11 cellular contexts compared by ENCODE assay signal in genomic region chr7:129877146-129877792, GRCh38.
DNase-seq lines count a peak whose midpoint lies in the region; ATAC-seq and TF ChIP-seq lines count a peak whose summit lies in the region.
"Had no signal": no experiment of that assay in that cellular context is flagged by ENCODE, and none has a peak within 500 bp of the region (broad histone marks: within the 10 kb centered on the region; RNA-seq: fewer than 3 reads in every experiment).

No MANE protein-coding gene starts in this region.

- DNase-seq in NOMO-1 treated with DMSO at 0.1 percent for 48 hours (lab: John Stamatoyannopoulos, UW; ENCODE audit: unreplicated experiment) (peak; percentile 21), NOMO-1 treated with dmso at 0.1 percent for 144 hours (lab: John Stamatoyannopoulos, UW; ENCODE audit: unreplicated experiment) (no peak), stomach (no peak), dedifferentiated amniotic fluid mesenchymal stem cell (ENCODE audit: extremely low spot score) (no peak), HEK293T (ENCODE audit: extremely low spot score) (no peak), DMS79 (lab: John Stamatoyannopoulos, UW) (no peak)
- DNase-seq: 8988T, Kasumi-1 had no signal

- H3K27me3 ChIP-seq in gastroesophageal sphincter (no peaks in the 10 kb centered on the region), stomach (no peaks in the 10 kb centered on the region)

- H3K36me3 Mint-ChIP-seq in activated T-helper 17 cell treated with anti-CD3 and anti-CD28 coated beads, Interleukin-2, amount 50 U/mL, for 72 hours (ENCODE audit: low read depth) = peaks cover 40% of the 10 kb centered on the region

- peak overlapping the region; percentile 14 for H3K27ac Mint-ChIP-seq in activated T-helper 17 cell treated with anti-CD3 and anti-CD28 coated beads, Interleukin-2, amount 50 U/mL, for 72 hours

- no peaks in the 10 kb centered on the region for H3K9me3 ChIP-seq in gastroesophageal sphincter
- no peaks in the 10 kb centered on the region for H3K9me3 ChIP-seq in stomach

- intact Hi-C loops in stomach (cut with DNase I; ENCODE audit: low total_unique reads) = no loop called here

- H3K4me1 ChIP-seq in gastroesophageal sphincter (peaks cover 25 to 51% (median 25%) of the 10 kb centered on the region in 3 donors), stomach (peaks cover 11 to 62% (median 38%) of the 10 kb centered on the region in 4 donors)

- no peaks in the 10 kb centered on the region for H3K27me3 Mint-ChIP-seq in activated T-helper 17 cell treated with anti-CD3 and anti-CD28 coated beads, Interleukin-2, amount 50 U/mL, for 72 hours

- TF ChIP-seq EP300 in gastroesophageal sphincter (IDR thresholded peaks at IDR 0.05) = no peak
- no peak for TF ChIP-seq EP300 in stomach (IDR thresholded peaks at IDR 0.05)

- POLR2A ChIA-PET in HEK293T (lab: Yijun Ruan, JAX) = no interaction called here

- H3K4me3 ChIP-seq in gastroesophageal sphincter = no peak overlapping the region
- H3K4me3 ChIP-seq in stomach = no peak overlapping the region
- H3K4me3 ChIP-seq: smooth muscle cell had no signal

- TF ChIP-seq POLR2A in gastroesophageal sphincter (IDR thresholded peaks at IDR 0.05) = no peak
- no peak for TF ChIP-seq POLR2A in stomach (IDR thresholded peaks at IDR 0.05)

- H3K27ac ChIP-seq in gastroesophageal sphincter (peak overlapping the region; percentile 16 to 55 (median 44)), stomach (peak overlapping the region in 4 of 5 donors; percentile 38 to 70 (median 52))

- CTCF ChIA-PET in HEK293T (lab: Yijun Ruan, JAX) = no interaction called here

- peak; percentile 26 for ATAC-seq in activated T-helper 17 cell treated with anti-CD3 and anti-CD28 coated beads, Interleukin-2, amount 50 U/mL, for 72 hours (replicated peaks)
- peak; percentile 83 for ATAC-seq in gastroesophageal sphincter

- H3K4me3 Mint-ChIP-seq in activated T-helper 17 cell treated with anti-CD3 and anti-CD28 coated beads, Interleukin-2, amount 50 U/mL, for 72 hours = peak overlapping the region; percentile 42

- TF ChIP-seq CTCF in gastroesophageal sphincter (IDR thresholded peaks at IDR 0.05) (no peak), stomach (IDR thresholded peaks at IDR 0.05) (no peak)

- H3K9me3 Mint-ChIP-seq in activated T-helper 17 cell treated with anti-CD3 and anti-CD28 coated beads, Interleukin-2, amount 50 U/mL, for 72 hours = no peaks in the 10 kb centered on the region

- WGBS in gastroesophageal sphincter (ENCODE audit: low coverage in 1 of 2), 2 donors = 78 to 82% methylated on average over 3 of the region's 3 CpGs
- WGBS in stomach, 5 donors = 64 to 80% (median 74%) methylated on average over 3 of the region's 3 CpGs

- peaks cover 34% of the 10 kb centered on the region for H3K4me1 Mint-ChIP-seq in activated T-helper 17 cell treated with anti-CD3 and anti-CD28 coated beads, Interleukin-2, amount 50 U/mL, for 72 hours

- H3K36me3 ChIP-seq in gastroesophageal sphincter (peaks cover 0 to 15% of the 10 kb centered on the region in 2 donors), stomach (peaks cover 0 to 24% (median 18%) of the 10 kb centered on the region in 4 donors)

TF ChIP-seq in HEK293T, 16 proteins besides CTCF, POLR2A, EP300 and RAD21:
- TF ChIP-seq FOXK2 (IDR thresholded peaks at IDR 0.05) (no peak), ELF4 (IDR thresholded peaks at IDR 0.05) (no peak), BHLHE40 (IDR thresholded peaks at IDR 0.05; ENCODE audit: borderline replicate concordance) (no peak), FOXA1 (IDR thresholded peaks at IDR 0.05) (no peak), FOXM1 (IDR thresholded peaks at IDR 0.05; ENCODE audit: borderline replicate concordance) (no peak), NFRKB (IDR thresholded peaks at IDR 0.05) (no peak), HDGF (IDR thresholded peaks at IDR 0.05; ENCODE audit: borderline replicate concordance) (no peak), ZNF384 (IDR thresholded peaks at IDR 0.05) (no peak), LEF1 (IDR thresholded peaks at IDR 0.05; ENCODE audit: borderline replicate concordance) (no peak), SUZ12 (IDR thresholded peaks at IDR 0.05) (no peak), PKNOX1 (IDR thresholded peaks at IDR 0.05) (no peak), ARNT (IDR thresholded peaks at IDR 0.05) (no peak)
